Comparison of ENCODE assay signal across 1 cellular context in genomic region chr20:47912786-47913501, GRCh38.
TF ChIP-seq lines count a peak whose summit lies in the region.
"Not testable (repeated sequence)": the region's sequence is repeated elsewhere in the genome, so short reads cannot be mapped to it uniquely, and the experiment has no call there.

No MANE protein-coding gene starts in this region.

TF ChIP-seq in HepG2, 621 proteins besides CTCF, POLR2A, EP300 and RAD21 (continued from another document and continues in another):
- TF ChIP-seq JUNB (CRISPR knock-in tag; IDR thresholded peaks at IDR 0.05; ENCODE audit: borderline replicate concordance) (peak; percentile 70; the same call in 1 of the 2 replicates), ARID4A (CRISPR knock-in tag; IDR thresholded peaks at IDR 0.05; ENCODE audit: borderline replicate concordance) (peak; percentile 33; the same call in 1 of the 2 replicates), SIX1 (CRISPR knock-in tag; IDR thresholded peaks at IDR 0.05; ENCODE audit: borderline replicate concordance) (peak; percentile 82; the same call in 1 of the 2 replicates), ZNF318 (CRISPR knock-in tag; IDR thresholded peaks at IDR 0.05) (0 out of 2 replicates have a peak, but pooled peaks have one; percentile 64), TFE3 (CRISPR knock-in tag; IDR thresholded peaks at IDR 0.05) (peak; percentile 99), ELF3 (CRISPR knock-in tag; IDR thresholded peaks at IDR 0.05) (peak; percentile 96), TEAD3 (CRISPR knock-in tag; optimal IDR thresholded peaks at IDR 0.05; ENCODE audit: borderline replicate concordance) (peak; percentile 65), ZNF280D (CRISPR knock-in tag; IDR thresholded peaks at IDR 0.05) (peak; percentile 59; the same call in 1 of the 2 replicates), ZNF281 (CRISPR knock-in tag; IDR thresholded peaks at IDR 0.05; ENCODE audit: borderline replicate concordance) (peak; percentile 61; the same call in 1 of the 2 replicates), GATAD1 (CRISPR knock-in tag; IDR thresholded peaks at IDR 0.05) (peak; percentile 70), CREM (IDR thresholded peaks at IDR 0.05) (peak; percentile 69), ARNTL (CRISPR knock-in tag; IDR thresholded peaks at IDR 0.05) (peak; percentile 60; the same call in 1 of the 2 replicates), BRCA1 (CRISPR knock-in tag; IDR thresholded peaks at IDR 0.05) (0 out of 2 replicates have a peak, but pooled peaks have one; percentile 13), SIN3A (IDR thresholded peaks at IDR 0.05; ENCODE audit: borderline replicate concordance, low read depth, low read length) (0 out of 2 replicates have a peak, but pooled peaks have one; percentile 35), GABPB1 (CRISPR knock-in tag; IDR thresholded peaks at IDR 0.05) (peak; percentile 39; the same call in 1 of the 2 replicates), SP5 (CRISPR knock-in tag; IDR thresholded peaks at IDR 0.05; ENCODE audit: borderline replicate concordance, low read depth) (peak; percentile 71; the same call in 1 of the 2 replicates), ZBTB21 (CRISPR knock-in tag; IDR thresholded peaks at IDR 0.05) (peak; percentile 79; the same call in 1 of the 2 replicates), IRF9 (CRISPR knock-in tag; IDR thresholded peaks at IDR 0.05; ENCODE audit: borderline replicate concordance) (peak; percentile 51; the same call in 1 of the 2 replicates)
- TF ChIP-seq, protein P1, sequence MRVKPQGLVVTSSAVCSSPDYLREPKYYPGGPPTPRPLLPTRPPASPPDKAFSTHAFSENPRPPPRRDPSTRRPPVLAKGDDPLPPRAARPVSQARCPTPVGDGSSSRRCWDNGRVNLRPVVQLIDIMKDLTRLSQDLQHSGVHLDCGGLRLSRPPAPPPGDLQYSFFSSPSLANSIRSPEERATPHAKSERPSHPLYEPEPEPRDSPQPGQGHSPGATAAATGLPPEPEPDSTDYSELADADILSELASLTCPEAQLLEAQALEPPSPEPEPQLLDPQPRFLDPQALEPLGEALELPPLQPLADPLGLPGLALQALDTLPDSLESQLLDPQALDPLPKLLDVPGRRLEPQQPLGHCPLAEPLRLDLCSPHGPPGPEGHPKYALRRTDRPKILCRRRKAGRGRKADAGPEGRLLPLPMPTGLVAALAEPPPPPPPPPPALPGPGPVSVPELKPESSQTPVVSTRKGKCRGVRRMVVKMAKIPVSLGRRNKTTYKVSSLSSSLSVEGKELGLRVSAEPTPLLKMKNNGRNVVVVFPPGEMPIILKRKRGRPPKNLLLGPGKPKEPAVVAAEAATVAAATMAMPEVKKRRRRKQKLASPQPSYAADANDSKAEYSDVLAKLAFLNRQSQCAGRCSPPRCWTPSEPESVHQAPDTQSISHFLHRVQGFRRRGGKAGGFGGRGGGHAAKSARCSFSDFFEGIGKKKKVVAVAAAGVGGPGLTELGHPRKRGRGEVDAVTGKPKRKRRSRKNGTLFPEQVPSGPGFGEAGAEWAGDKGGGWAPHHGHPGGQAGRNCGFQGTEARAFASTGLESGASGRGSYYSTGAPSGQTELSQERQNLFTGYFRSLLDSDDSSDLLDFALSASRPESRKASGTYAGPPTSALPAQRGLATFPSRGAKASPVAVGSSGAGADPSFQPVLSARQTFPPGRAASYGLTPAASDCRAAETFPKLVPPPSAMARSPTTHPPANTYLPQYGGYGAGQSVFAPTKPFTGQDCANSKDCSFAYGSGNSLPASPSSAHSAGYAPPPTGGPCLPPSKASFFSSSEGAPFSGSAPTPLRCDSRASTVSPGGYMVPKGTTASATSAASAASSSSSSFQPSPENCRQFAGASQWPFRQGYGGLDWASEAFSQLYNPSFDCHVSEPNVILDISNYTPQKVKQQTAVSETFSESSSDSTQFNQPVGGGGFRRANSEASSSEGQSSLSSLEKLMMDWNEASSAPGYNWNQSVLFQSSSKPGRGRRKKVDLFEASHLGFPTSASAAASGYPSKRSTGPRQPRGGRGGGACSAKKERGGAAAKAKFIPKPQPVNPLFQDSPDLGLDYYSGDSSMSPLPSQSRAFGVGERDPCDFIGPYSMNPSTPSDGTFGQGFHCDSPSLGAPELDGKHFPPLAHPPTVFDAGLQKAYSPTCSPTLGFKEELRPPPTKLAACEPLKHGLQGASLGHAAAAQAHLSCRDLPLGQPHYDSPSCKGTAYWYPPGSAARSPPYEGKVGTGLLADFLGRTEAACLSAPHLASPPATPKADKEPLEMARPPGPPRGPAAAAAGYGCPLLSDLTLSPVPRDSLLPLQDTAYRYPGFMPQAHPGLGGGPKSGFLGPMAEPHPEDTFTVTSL (CRISPR knock-in tag; IDR thresholded peaks at IDR 0.05; ENCODE audit: borderline replicate concordance): peak; percentile 84; the same call in 1 of the 2 replicates
- TF ChIP-seq CREM (CRISPR knock-in tag; IDR thresholded peaks at IDR 0.05): not testable (repeated sequence)
